Comparison of ENCODE assay signal across 29 cellular contexts in genomic region chr11:22671751-22672150, GRCh38. TPM values are rescaled to one million over a fixed set of nuclear protein-coding genes. Genes with fewer than 3 reads are reported as not detected.
DNase-seq lines count a peak whose midpoint lies in the region; ATAC-seq, FAIRE-seq and TF ChIP-seq lines count a peak whose summit lies in the region.
"Had no signal": no experiment of that assay in that cellular context is flagged by ENCODE, and none has a peak within 500 bp of the region (broad histone marks: within the 10 kb centered on the region; RNA-seq: fewer than 3 reads in every experiment).

No MANE protein-coding gene starts in this region.

- no peak overlapping the region for H3K4me3 ChIP-seq in KMS-11 (IDR thresholded peaks at IDR 0.05; ENCODE audit: insufficient read depth, low read depth, low read length)
- H3K4me3 ChIP-seq in body of pancreas: no peak overlapping the region
- H3K4me3 ChIP-seq in right lobe of liver: no peak overlapping the region
- H3K4me3 ChIP-seq: BLaER1, sigmoid colon, thyroid gland had no signal

- H3K27me3 ChIP-seq in KMS-11 (ENCODE audit: insufficient read depth, low read depth) (no peaks in the 10 kb centered on the region), body of pancreas (no peaks in the 10 kb centered on the region), right lobe of liver (no peaks in the 10 kb centered on the region)
- H3K27me3 ChIP-seq: BLaER1, thyroid gland had no signal

- H3K4me1 Mint-ChIP-seq in activated naive CD4-positive, alpha-beta T cell treated with anti-CD3 and anti-CD28 coated beads for 36 hours (ENCODE audit: low read depth): peaks cover 10% of the 10 kb centered on the region

- H3K9me3 ChIP-seq in body of pancreas (no peaks in the 10 kb centered on the region), right lobe of liver (no peaks in the 10 kb centered on the region)
- H3K9me3 ChIP-seq: sigmoid colon, SK-N-SH, thyroid gland had no signal

- peaks cover 40% of the 10 kb centered on the region for H3K27me3 Mint-ChIP-seq in activated naive CD4-positive, alpha-beta T cell treated with anti-CD3 and anti-CD28 coated beads for 36 hours (ENCODE audit: low read depth)

- H3K27ac Mint-ChIP-seq in activated naive CD4-positive, alpha-beta T cell treated with anti-CD3 and anti-CD28 coated beads for 36 hours: no peak overlapping the region
- H3K27ac Mint-ChIP-seq: activated B cell treated with CpG ODN at 0.5 μM for 24 hours; activated naive CD8-positive, alpha-beta T cell treated with anti-CD3 and anti-CD28 coated beads, Interleukin-2, amount 50 U/mL, for 24 hours; brain; T-helper 1 cell treated with Interleukin-12 subunit alpha and Interleukin-12 subunit beta and Interleukin-4 antibody, amounts not matched to agents 30 μg/mL and 1 μg/mL, for 36 hours had no signal

- no peak for TF ChIP-seq POLR2A in body of pancreas (IDR thresholded peaks at IDR 0.05)
- no peak for TF ChIP-seq POLR2A in right lobe of liver (IDR thresholded peaks at IDR 0.05)

- TF ChIP-seq CTCF in KMS-11 (conservative IDR thresholded peaks at IDR 0.05; ENCODE audit: low read depth, low read length) (no peak), body of pancreas (IDR thresholded peaks at IDR 0.05) (no peak), right lobe of liver (IDR thresholded peaks at IDR 0.05) (no peak)

- H4K20me1 ChIP-seq in KMS-11 (ENCODE audit: insufficient read depth): no peaks in the 10 kb centered on the region
- H4K20me1 ChIP-seq: BLaER1 had no signal

- no peaks in the 10 kb centered on the region for H3K9me3 Mint-ChIP-seq in activated naive CD4-positive, alpha-beta T cell treated with anti-CD3 and anti-CD28 coated beads for 36 hours
- H3K9me3 Mint-ChIP-seq: activated B cell treated with CpG ODN at 0.5 μM for 24 hours; activated naive CD8-positive, alpha-beta T cell treated with anti-CD3 and anti-CD28 coated beads, Interleukin-2, amount 50 U/mL, for 24 hours; activated T-cell treated with anti-CD3 and anti-CD28 coated beads, Interleukin-2, amount 50 U/mL, for 4 hours; mesothelial cell of epicardium; T-helper 1 cell treated with Interleukin-12 subunit alpha and Interleukin-12 subunit beta and Interleukin-4 antibody, amounts not matched to agents 30 μg/mL and 1 μg/mL, for 36 hours had no signal

- H3K4me1 ChIP-seq in KMS-11 (ENCODE audit: low read depth, poor library complexity, severe bottlenecking) (peaks cover 87% of the 10 kb centered on the region), body of pancreas (peaks cover 70% of the 10 kb centered on the region), right lobe of liver (peaks cover 0 to 45% (median 8%) of the 10 kb centered on the region in 4 donors)

- H3K4me2 ChIP-seq in KMS-11: peak overlapping the region; percentile 96
- H3K4me2 ChIP-seq: BLaER1, SK-N-SH had no signal

- H3K9ac ChIP-seq in KMS-11: peak overlapping the region; percentile 98
- H3K9ac ChIP-seq: BLaER1, SK-N-SH had no signal

- DNase-seq in GM19239 (ENCODE audit: insufficient read length, low spot score) (no peak), body of pancreas (peak in 2 of 4 donors; percentile 36 to 43), right lobe of liver (no peak)
- no peak for DNase-seq in activated naive CD4-positive, alpha-beta T cell treated with anti-CD3 and anti-CD28 coated beads for 36 hours
- DNase-seq: activated B cell treated with CpG ODN at 0.5 μM for 24 hours; activated gamma-delta T cell; activated naive CD8-positive, alpha-beta T cell treated with anti-CD3 and anti-CD28 coated beads, Interleukin-2, amount 50 U/mL, for 24 hours; activated T-cell treated with anti-CD3 and anti-CD28 coated beads, Interleukin-2, amount 50 U/mL, for 4 hours; DMS79; HCEC 1CT; islet precursor cell; left ventricle myocardium superior; NCI-H1092 treated with DMSO at 0.1 percent for 48 hours; NCI-H1694 treated with DMSO at 0.1 percent for 48 hours; NCI-H2171 treated with DMSO at 0.1 percent for 48 hours; NCI-H524 treated with DMSO at 0.1 percent for 48 hours; sigmoid colon; SK-N-SH; stimulated activated CD4-positive, alpha-beta T cell treated with anti-CD3 and anti-CD28 coated beads, Interleukin-4, amount 100 ng/mL, for 1 hour; thyroid gland had no signal

- peaks cover 78% of the 10 kb centered on the region for H3K79me2 ChIP-seq in KMS-11 (ENCODE audit: insufficient read depth, low read depth)

- intact Hi-C loops in body of pancreas (cut with DNase I) (no loop called here), right lobe of liver (cut with DNase I) (no loop called here)
- intact Hi-C loops in activated naive CD4-positive, alpha-beta T cell treated with anti-CD3 and anti-CD28 coated beads for 36 hours (cut with micrococcal nuclease): loop anchor here (1.0 to 2.0 kb wide), 2 partner anchors 19 to 59 kb away; no protein-coding TSS in a partner anchor

- H3K27ac ChIP-seq in KMS-11 (peak overlapping the region; percentile 99), body of pancreas (peak overlapping the region; percentile 17 to 56 (median 30)), right lobe of liver (peak overlapping the region in 2 of 3 donors; percentile 94 to 98)
- H3K27ac ChIP-seq: BLaER1, sigmoid colon, thyroid gland had no signal

- H2AFZ ChIP-seq in KMS-11 (ENCODE audit: low read depth): no peak overlapping the region

- H3K36me3 Mint-ChIP-seq in activated naive CD4-positive, alpha-beta T cell treated with anti-CD3 and anti-CD28 coated beads for 36 hours (ENCODE audit: low read depth): no peaks in the 10 kb centered on the region
- H3K36me3 Mint-ChIP-seq: brain, mesothelial cell of epicardium had no signal

- CTCF ChIA-PET in activated naive CD4-positive, alpha-beta T cell treated with anti-CD3 and anti-CD28 coated beads for 36 hours (lab: Charles Lee): interaction anchor here (1.0 to 2.6 kb wide), 6 partner anchors 13 to 116 kb away, joined by 3 to 18 read pairs (median 4); no protein-coding TSS in a partner anchor

- H3K36me3 ChIP-seq in KMS-11 (ENCODE audit: insufficient read depth): no peaks in the 10 kb centered on the region
- no peaks in the 10 kb centered on the region for H3K36me3 ChIP-seq in body of pancreas (replicated peaks in 1 of 2; ENCODE audit: insufficient read depth in 1 of 2, low read depth in 2 of 2)
- H3K36me3 ChIP-seq in right lobe of liver: no peaks in the 10 kb centered on the region
- H3K36me3 ChIP-seq: BLaER1, sigmoid colon, thyroid gland had no signal

- 15 to 20% methylated on average over 2 of the region's 2 CpGs for WGBS in body of pancreas, 2 donors
- WGBS in right lobe of liver (ENCODE audit: insufficient coverage, low coverage, low lambda C conversion rate, missing lambda C conversion rate): 24% methylated on average over 2 of the region's 2 CpGs

- ATAC-seq in body of pancreas (no peak), right lobe of liver (no peak), HG02973 (IDR thresholded peaks at IDR 0.05; ENCODE audit: unreplicated experiment) (no peak), GM19455 (IDR thresholded peaks at IDR 0.05; ENCODE audit: unreplicated experiment) (no peak)
- ATAC-seq: activated naive CD8-positive, alpha-beta T cell treated with anti-CD3 and anti-CD28 coated beads, Interleukin-2, amount 50 U/mL, for 24 hours; activated T-cell treated with anti-CD3 and anti-CD28 coated beads, Interleukin-2, amount 50 U/mL, for 4 hours; left ventricle myocardium superior; Right ventricle myocardium inferior had no signal

- peak; percentile 71 for FAIRE-seq in GM19239 (lab: Jason Lieb, UNC)
- FAIRE-seq: G401.6 had no signal

- H3K4me3 Mint-ChIP-seq in activated naive CD4-positive, alpha-beta T cell treated with anti-CD3 and anti-CD28 coated beads for 36 hours: no peak overlapping the region
- H3K4me3 Mint-ChIP-seq: activated B cell treated with CpG ODN at 0.5 μM for 24 hours; activated naive CD8-positive, alpha-beta T cell treated with anti-CD3 and anti-CD28 coated beads, Interleukin-2, amount 50 U/mL, for 24 hours; activated T-cell treated with anti-CD3 and anti-CD28 coated beads, Interleukin-2, amount 50 U/mL, for 4 hours; brain; mesothelial cell of epicardium; T-helper 1 cell treated with Interleukin-12 subunit alpha and Interleukin-12 subunit beta and Interleukin-4 antibody, amounts not matched to agents 30 μg/mL and 1 μg/mL, for 36 hours had no signal

RNA-seq across cellular contexts. Expression of gene GAS2, which starts 5.3 kb away (rescaled TPM):
- total RNA-seq in body of pancreas (10 to 100 TPM; 13.2 to 24.6 TPM), right lobe of liver (10 to 100 TPM; 16.1 to 35.6 (median 27.8) TPM)
- 1 to 10 TPM in 1 of 2 experiments, under 1 TPM in 1; 0.62 to 1.2 TPM for total RNA-seq in activated naive CD4-positive, alpha-beta T cell treated with anti-CD3 and anti-CD28 coated beads for 36 hours

RNA-seq across cellular contexts. Expression of gene FANCF, which starts 46.1 kb away (rescaled TPM):
- total RNA-seq in body of pancreas (10 to 100 TPM in 1 of 2 donors, 1 to 10 TPM in 1; 9.6 to 10.9 TPM), right lobe of liver (1 to 10 TPM; 4.1 to 5.1 (median 4.6) TPM)
- total RNA-seq in activated naive CD4-positive, alpha-beta T cell treated with anti-CD3 and anti-CD28 coated beads for 36 hours: 1 to 10 TPM; 7.9 to 9.0 TPM

Comparison
In these comparisons a context has a peak if more than half of its experiments do, and no peak if none do; other contexts are left out.
1. H3K27ac ChIP-seq: peak in every context shown above with its lines; median percentile 99 in KMS-11; 96 in right lobe of liver; 30 in body of pancreas.
2. RNA of gene GAS2, which starts 5.3 kb away (total RNA-seq): 16.1 to 35.6 TPM in right lobe of liver and 13.2 to 24.6 TPM in body of pancreas; 0.62 to 1.2 TPM in activated naive CD4-positive, alpha-beta T cell treated with anti-CD3 and anti-CD28 coated beads for 36 hours; every median in the first group is over 4 times any median in the second.